ENCODE assay signal across 13 cellular contexts in the genomic region with DNA sequence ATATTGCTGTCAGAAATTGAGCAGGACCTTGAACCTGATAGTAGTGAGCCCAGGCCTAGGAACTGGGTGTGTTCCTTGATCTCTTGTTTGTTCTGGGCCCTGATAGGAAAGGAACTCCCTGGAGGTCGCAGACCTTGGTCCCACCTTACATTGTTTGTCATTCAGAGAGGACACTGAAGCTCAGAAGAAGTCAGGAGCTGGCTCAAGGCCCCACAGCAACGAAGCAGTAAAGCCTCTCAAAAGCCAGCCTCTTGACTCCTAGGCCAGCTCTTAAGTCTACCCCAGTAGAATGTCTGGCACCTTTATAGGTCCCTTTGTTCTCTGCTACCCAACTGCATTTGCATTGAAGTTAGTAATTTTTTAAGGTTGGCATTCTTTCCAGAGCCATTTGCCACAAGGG.
"Had no signal": no experiment of that assay in that cellular context is flagged by ENCODE, and none has a peak within 500 bp of the region (broad histone marks: within the 10 kb centered on the region; RNA-seq: fewer than 3 reads in every experiment).

No MANE protein-coding gene starts in this region.

- H3K36me3 ChIP-seq: heart right ventricle, thoracic aorta, vagina had no signal

- H3K36me3 Mint-ChIP-seq: activated naive CD8-positive, alpha-beta T cell; natural killer cell treated with Interleukin-12 subunit alpha and Interleukin-12 subunit beta and Interleukin-15 and Interleukin-18, amount 100 ng/mL, for 72 hours; type B pancreatic cell had no signal

- H3K4me3 ChIP-seq: heart right ventricle, thoracic aorta, vagina had no signal

- H3K9me3 ChIP-seq: heart right ventricle, thoracic aorta, vagina had no signal

- H3K4me3 Mint-ChIP-seq: activated naive CD8-positive, alpha-beta T cell; activated T-cell treated with anti-CD3 and anti-CD28 coated beads, Interleukin-2, amount 50 U/mL, for 72 hours; natural killer cell treated with Interleukin-12 subunit alpha and Interleukin-12 subunit beta and Interleukin-15 and Interleukin-18, amount 100 ng/mL, for 72 hours; type B pancreatic cell had no signal

- ATAC-seq: left lobe of liver had no signal

- H3K9me3 Mint-ChIP-seq: activated T-cell treated with anti-CD3 and anti-CD28 coated beads, Interleukin-2, amount 50 U/mL, for 72 hours; natural killer cell treated with Interleukin-12 subunit alpha and Interleukin-12 subunit beta and Interleukin-15 and Interleukin-18, amount 100 ng/mL, for 72 hours; type B pancreatic cell had no signal

- H3K27me3 ChIP-seq: heart right ventricle, vagina had no signal

- H3K27ac ChIP-seq: thoracic aorta, vagina had no signal

- H3K27me3 Mint-ChIP-seq: activated naive CD8-positive, alpha-beta T cell; progenitor cell of endocrine pancreas; type B pancreatic cell had no signal

- H3K27ac Mint-ChIP-seq: activated naive CD8-positive, alpha-beta T cell; activated T-cell treated with anti-CD3 and anti-CD28 coated beads, Interleukin-2, amount 50 U/mL, for 72 hours; natural killer cell treated with Interleukin-12 subunit alpha and Interleukin-12 subunit beta and Interleukin-15 and Interleukin-18, amount 100 ng/mL, for 72 hours; progenitor cell of endocrine pancreas; type B pancreatic cell had no signal

- H3K4me1 ChIP-seq: vagina had no signal

- DNase-seq: activated T-cell treated with anti-CD3 and anti-CD28 coated beads, Interleukin-2, amount 50 U/mL, for 72 hours; amygdala; heart right ventricle; midbrain; stimulated activated CD4-positive, alpha-beta T cell treated with anti-CD3 and anti-CD28 coated beads, Interleukin-4, amount 100 ng/mL, for 24 hours; stimulated activated naive CD4-positive, alpha-beta T cell treated with Interleukin-2 at 50 U/mL for 16 hours had no signal
